ENCODE assay signal across 3 cellular contexts in genomic region chr6:131751012-131751715, GRCh38. TPM values are rescaled to one million over a fixed set of nuclear protein-coding genes. Genes with fewer than 3 reads are reported as not detected.
"Had no signal": no experiment of that assay in that cellular context is flagged by ENCODE, and none has a peak within 500 bp of the region (broad histone marks: within the 10 kb centered on the region; RNA-seq: fewer than 3 reads in every experiment).

No MANE protein-coding gene starts in this region.

RNA-seq across cellular contexts. Expression of gene CTAGE9, which starts 40.3 kb away (rescaled TPM):
- total RNA-seq: H4, H7, HT-29 had no signal

RNA-seq across cellular contexts. Expression of gene OR2A4, which starts 50.0 kb away (rescaled TPM):
- total RNA-seq: H4, H7, HT-29 had no signal
